Comparison of ENCODE assay signal across 8 cellular contexts in the genomic region with DNA sequence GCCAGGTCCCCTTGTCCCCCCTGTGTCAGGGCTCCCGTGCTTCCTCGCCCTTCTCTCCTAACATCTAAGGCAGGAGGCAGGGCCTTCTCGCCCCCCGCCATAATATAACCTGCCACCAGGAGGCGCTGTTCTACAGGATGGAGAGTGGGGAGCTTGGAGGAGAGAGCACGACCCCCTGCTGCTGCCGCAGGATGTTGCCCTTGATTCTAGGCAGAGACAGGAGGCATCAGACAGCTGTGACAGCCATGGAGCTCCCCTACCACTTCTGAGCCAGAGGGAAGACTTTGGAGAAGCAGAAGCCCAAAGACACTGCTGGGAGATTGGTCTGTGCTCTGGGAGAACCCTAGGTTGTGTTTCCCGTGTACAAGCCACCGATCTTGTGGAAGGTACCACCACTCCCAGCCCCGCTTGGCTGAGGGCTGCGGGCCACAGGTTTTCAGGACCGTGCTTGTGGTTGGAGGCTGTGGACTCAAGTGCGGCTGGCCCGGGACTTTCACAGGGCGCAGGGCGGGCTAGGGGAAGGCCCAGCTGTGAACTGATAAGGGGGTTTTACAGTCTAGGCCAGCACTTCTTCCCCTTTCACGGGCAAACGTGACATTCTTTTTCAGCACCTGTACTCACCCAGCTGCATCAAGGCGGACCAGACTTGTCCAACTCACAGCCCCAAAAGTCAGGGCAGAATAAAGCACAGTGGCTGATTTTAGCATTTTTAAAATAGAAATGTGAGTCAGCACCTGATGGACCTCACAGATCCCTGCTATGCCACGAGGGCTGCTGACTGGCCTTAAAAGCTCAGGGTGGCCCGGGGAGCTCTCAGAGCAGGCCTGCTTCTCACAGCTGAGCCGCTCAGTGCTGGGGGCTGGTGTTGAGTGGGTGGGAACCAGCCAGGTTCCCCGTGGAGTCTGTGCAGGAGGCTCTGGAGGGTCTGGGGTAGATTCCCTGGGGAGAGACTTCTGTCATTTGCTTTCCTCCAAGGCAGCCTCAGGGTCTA. TPM values are rescaled to one million over a fixed set of nuclear protein-coding genes. Genes with fewer than 3 reads are reported as not detected.
A peak's percentile ranks its signal among the peaks of the same experiment; 100 is the strongest.
DNase-seq lines count a peak whose midpoint lies in the region; ATAC-seq and TF ChIP-seq lines count a peak whose summit lies in the region.

No MANE protein-coding gene starts in this region.

- H3K27me3 Mint-ChIP-seq in activated T-helper 17 cell treated with anti-CD3 and anti-CD28 coated beads, Interleukin-2, amount 50 U/mL, for 72 hours = no peaks in the 10 kb centered on the region

- peak overlapping the region; percentile 9 for H3K27ac ChIP-seq in HUES48 (ENCODE audit: low read depth, low read length)
- H3K27ac ChIP-seq in prostate gland = no peak overlapping the region
- H3K27ac ChIP-seq in vagina = peak overlapping the region; percentile 30

- H3K4me3 ChIP-seq in HUES48 (ENCODE audit: low read depth, low read length) = no peak overlapping the region
- no peak overlapping the region for H3K4me3 ChIP-seq in prostate gland
- H3K4me3 ChIP-seq in vagina = no peak overlapping the region

- H3K27me3 ChIP-seq in HUES48 (ENCODE audit: control insufficient read depth, insufficient read depth, low read length) (no peaks in the 10 kb centered on the region), prostate gland (replicated peaks; ENCODE audit: insufficient read depth) (no peaks in the 10 kb centered on the region), vagina (no peaks in the 10 kb centered on the region)

- H3K4me1 ChIP-seq in HUES48 (ENCODE audit: control insufficient read depth, insufficient read depth, low read length) (peaks cover 8% of the 10 kb centered on the region), prostate gland (replicated peaks) (no peaks in the 10 kb centered on the region), vagina (no peaks in the 10 kb centered on the region)

- no peaks in the 10 kb centered on the region for H3K9me3 ChIP-seq in HUES48 (ENCODE audit: control insufficient read depth, insufficient read depth, low read length)
- H3K9me3 ChIP-seq in prostate gland = no peaks in the 10 kb centered on the region
- no peaks in the 10 kb centered on the region for H3K9me3 ChIP-seq in vagina

- H3K27ac Mint-ChIP-seq in activated T-helper 17 cell treated with anti-CD3 and anti-CD28 coated beads, Interleukin-2, amount 50 U/mL, for 72 hours = peak overlapping the region; percentile 89

- TF ChIP-seq CTCF in prostate gland (IDR thresholded peaks at IDR 0.05) (peak; percentile 54 to 80 (median 56)), vagina (IDR thresholded peaks at IDR 0.05) (peak; percentile 38 to 59 (median 45))

- intact Hi-C loops in prostate gland (cut with DNase I) = no loop called here
- intact Hi-C loops in vagina (cut with DNase I) = loop anchor here (5.0 kb wide), 1 partner anchor 171 kb away; no protein-coding TSS in a partner anchor

- H3K36me3 Mint-ChIP-seq in activated T-helper 17 cell treated with anti-CD3 and anti-CD28 coated beads, Interleukin-2, amount 50 U/mL, for 72 hours (ENCODE audit: low read depth) = peaks cover 17% of the 10 kb centered on the region

- peak; percentile 90 for ATAC-seq in GM21529 (IDR thresholded peaks at IDR 0.05; ENCODE audit: unreplicated experiment)
- ATAC-seq in activated T-helper 17 cell treated with anti-CD3 and anti-CD28 coated beads, Interleukin-2, amount 50 U/mL, for 72 hours (replicated peaks) = peak; percentile 77

- H3K9ac ChIP-seq in HUES48 (ENCODE audit: low read depth, low read length) = no peak overlapping the region

- WGBS in prostate gland = 55% methylated on average over 23 of the region's 23 CpGs

- peaks cover 24% of the 10 kb centered on the region for H3K4me1 Mint-ChIP-seq in activated T-helper 17 cell treated with anti-CD3 and anti-CD28 coated beads, Interleukin-2, amount 50 U/mL, for 72 hours

- peak overlapping the region; percentile 73 for H3K4me3 Mint-ChIP-seq in activated T-helper 17 cell treated with anti-CD3 and anti-CD28 coated beads, Interleukin-2, amount 50 U/mL, for 72 hours

- TF ChIP-seq POLR2A in prostate gland (IDR thresholded peaks at IDR 0.05) (no peak), vagina (IDR thresholded peaks at IDR 0.05) (no peak)

- no peaks in the 10 kb centered on the region for H3K9me3 Mint-ChIP-seq in activated T-helper 17 cell treated with anti-CD3 and anti-CD28 coated beads, Interleukin-2, amount 50 U/mL, for 72 hours

- DNase-seq in EH (ENCODE audit: low read depth) = peak; percentile 64
- DNase-seq in RPMI8226 = peak; percentile 83
- peak; percentile 44 for DNase-seq in glomerular visceral epithelial cell (ENCODE audit: extremely low spot score)
- peak; percentile 9 for DNase-seq in prostate gland (ENCODE audit: low spot score)
- no peak for DNase-seq in vagina (ENCODE audit: extremely low spot score in 2 of 2)

- H3K36me3 ChIP-seq in HUES48 (ENCODE audit: control insufficient read depth, insufficient read depth, low read length) (no peaks in the 10 kb centered on the region), prostate gland (no peaks in the 10 kb centered on the region), vagina (no peaks in the 10 kb centered on the region)

RNA-seq across cellular contexts. Expression of a gene that starts 2.6 kb away (rescaled TPM):
- total RNA-seq in activated T-helper 17 cell treated with anti-CD3 and anti-CD28 coated beads, Interleukin-2, amount 50 U/mL, for 72 hours = 10 to 100 TPM; 21.5 to 53.0 TPM
- total RNA-seq in prostate gland (under 1 TPM in 1 of 2 donors, not detected in 1; 0.40 TPM), vagina (8.6 TPM)

RNA-seq across cellular contexts. Expression of a gene that starts 53.8 kb away (rescaled TPM):
- total RNA-seq in activated T-helper 17 cell treated with anti-CD3 and anti-CD28 coated beads, Interleukin-2, amount 50 U/mL, for 72 hours = under 1 TPM; 0.15 to 0.29 TPM
- total RNA-seq in prostate gland (under 1 TPM in 1 of 2 donors, not detected in 1; 0.62 TPM), vagina (0.74 TPM)

Comparison
In these comparisons a context has a peak if more than half of its experiments do, and no peak if none do; other contexts are left out.
1. DNase-seq: peak in EH (single experiment), RPMI8226 (single experiment), glomerular visceral epithelial cell (single experiment) and prostate gland (single experiment); none in vagina (0 of 2).
2. H3K27ac ChIP-seq: peak in HUES48 (single experiment) and vagina (single experiment); none in prostate gland (0 of 2).